ENCODE assay signal across 8 cellular contexts in the genomic region with DNA sequence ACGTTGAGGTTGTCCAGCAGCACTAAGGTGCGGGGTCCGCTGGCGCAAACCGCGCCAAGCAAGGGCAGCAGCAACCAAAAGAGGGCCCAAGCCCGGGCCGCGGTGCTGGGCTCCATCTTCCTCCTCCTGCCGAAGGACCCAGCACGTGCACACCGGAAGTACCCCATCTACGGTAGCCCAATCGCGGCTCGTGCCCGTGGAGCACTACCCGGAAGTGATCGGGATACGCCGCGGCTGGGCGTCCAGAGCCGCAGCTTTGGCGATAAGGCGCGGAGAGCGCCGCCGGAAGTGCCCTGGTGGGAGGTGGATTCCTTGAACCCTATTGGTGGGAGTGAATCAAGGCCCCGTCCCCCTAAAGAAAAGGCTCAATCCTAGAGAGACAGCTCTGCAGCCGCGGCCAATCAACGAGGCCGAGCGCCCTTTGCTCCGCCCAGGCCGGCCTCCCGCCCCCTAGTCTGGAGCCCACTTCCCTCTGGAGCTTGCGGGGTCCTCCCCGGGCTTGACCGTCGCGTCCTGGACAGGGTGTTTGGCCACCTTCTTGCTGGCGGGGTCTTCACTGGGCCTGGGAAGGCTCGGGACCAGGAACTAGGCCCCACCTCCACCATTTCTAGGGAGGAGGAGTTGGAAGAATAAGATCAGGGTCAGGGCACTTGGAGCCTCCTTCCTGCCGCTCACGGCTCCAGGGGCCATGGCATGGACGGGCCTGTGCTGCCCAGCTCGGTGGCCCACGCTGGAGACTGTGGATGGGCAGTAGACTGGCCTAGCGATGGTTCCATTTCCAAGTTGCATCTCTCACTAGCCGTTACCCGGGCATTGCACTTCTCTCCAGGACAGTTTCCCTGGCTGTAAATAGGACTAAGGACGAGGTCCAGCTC. TPM values are rescaled to one million over a fixed set of nuclear protein-coding genes. Genes with fewer than 3 reads are reported as not detected.
DNase-seq lines count a peak whose midpoint lies in the region; ATAC-seq and TF ChIP-seq lines count a peak whose summit lies in the region.

Gene DDOST (minus strand): TSS at position 135 of the 875 bp plus-strand sequence. CDS start 19 bp downstream, at position 116.

- TF ChIP-seq CTCF in omental fat pad (IDR thresholded peaks at IDR 0.05), result peak in 1 of 3 donors; percentile 5
- peak; percentile 32 for TF ChIP-seq CTCF in thoracic aorta (IDR thresholded peaks at IDR 0.05)

- DNase-seq in NCI-H1048 (lab: John Stamatoyannopoulos, UW) (peak; percentile 91), glomerular endothelial cell (ENCODE audit: extremely low read depth, low read depth, low spot score) (peak; percentile 83), omental fat pad (ENCODE audit: low spot score) (peak; percentile 69), thoracic aorta (ENCODE audit: low spot score) (peak; percentile 78)
- peak; percentile 94 to 97 for DNase-seq in activated naive CD4-positive, alpha-beta T cell treated with anti-CD3 and anti-CD28 coated beads, Interleukin-2, amount 50 U/mL, for 72 hours (ENCODE audit: low spot score in 2 of 2)

- peak; percentile 94 for ATAC-seq in HG02571 (IDR thresholded peaks at IDR 0.05; ENCODE audit: unreplicated experiment)
- peak; percentile 98 for ATAC-seq in SK-N-SH treated with all-trans-retinoic acid at 6 μM for 48 hours
- peak; percentile 96 to 97 for ATAC-seq in activated naive CD4-positive, alpha-beta T cell treated with anti-CD3 and anti-CD28 coated beads, Interleukin-2, amount 50 U/mL, for 72 hours
- ATAC-seq in omental fat pad (ENCODE audit: low FRiP score), result peak; percentile 98
- peak; percentile 93 for ATAC-seq in thoracic aorta (ENCODE audit: insufficient number of reproducible peaks, low FRiP score, low read depth)

- H3K4me1 ChIP-seq in thoracic aorta (ENCODE audit: control insufficient read depth in 1 of 2, low read depth in 2 of 2), result peaks cover 7 to 35% of the 10 kb centered on the region in 2 donors

- peaks cover 2% of the 10 kb centered on the region for H3K36me3 ChIP-seq in thoracic aorta

- no peaks in the 10 kb centered on the region for H3K27me3 ChIP-seq in thoracic aorta (replicated peaks; ENCODE audit: insufficient read depth)

- H3K36me3 Mint-ChIP-seq in activated naive CD4-positive, alpha-beta T cell treated with anti-CD3 and anti-CD28 coated beads, Interleukin-2, amount 50 U/mL, for 72 hours, result peaks cover 22 to 34% of the 10 kb centered on the region in 2 donors

- H3K9me3 Mint-ChIP-seq in activated naive CD4-positive, alpha-beta T cell treated with anti-CD3 and anti-CD28 coated beads, Interleukin-2, amount 50 U/mL, for 72 hours, result no peaks in the 10 kb centered on the region

- H3K4me3 ChIP-seq in GM08714 (ENCODE audit: low read length), result peak within 1 kb of the TSS; percentile 98
- peak within 1 kb of the TSS; percentile 73 for H3K4me3 ChIP-seq in thoracic aorta

- peak within 1 kb of the TSS; percentile 93 to 99 for H3K27ac Mint-ChIP-seq in activated naive CD4-positive, alpha-beta T cell treated with anti-CD3 and anti-CD28 coated beads, Interleukin-2, amount 50 U/mL, for 72 hours

- H3K9me3 ChIP-seq in thoracic aorta, result no peaks in the 10 kb centered on the region

- peak within 1 kb of the TSS; percentile 77 to 85 for H3K27ac ChIP-seq in thoracic aorta

TF ChIP-seq in SK-N-SH treated with all-trans-retinoic acid at 6 μM for 48 hours, 23 proteins besides CTCF, POLR2A, EP300 and RAD21:
- peak; percentile 22; the same call in 1 of the 2 replicates for TF ChIP-seq ZNF70 (CRISPR knock-in tag; IDR thresholded peaks at IDR 0.05)
- TF ChIP-seq ZNF8 (CRISPR knock-in tag; IDR thresholded peaks at IDR 0.05), result no peak
- TF ChIP-seq TCF4 (CRISPR knock-in tag; IDR thresholded peaks at IDR 0.05; ENCODE audit: borderline replicate concordance), result no peak
- no peak for TF ChIP-seq POU6F1 (CRISPR knock-in tag; IDR thresholded peaks at IDR 0.05; ENCODE audit: borderline replicate concordance, low read depth)
- 0 out of 2 replicates have a peak, but pooled peaks have one; percentile 40 for TF ChIP-seq CREB5 (CRISPR knock-in tag; IDR thresholded peaks at IDR 0.05; ENCODE audit: low read depth)
- TF ChIP-seq, protein P1, sequence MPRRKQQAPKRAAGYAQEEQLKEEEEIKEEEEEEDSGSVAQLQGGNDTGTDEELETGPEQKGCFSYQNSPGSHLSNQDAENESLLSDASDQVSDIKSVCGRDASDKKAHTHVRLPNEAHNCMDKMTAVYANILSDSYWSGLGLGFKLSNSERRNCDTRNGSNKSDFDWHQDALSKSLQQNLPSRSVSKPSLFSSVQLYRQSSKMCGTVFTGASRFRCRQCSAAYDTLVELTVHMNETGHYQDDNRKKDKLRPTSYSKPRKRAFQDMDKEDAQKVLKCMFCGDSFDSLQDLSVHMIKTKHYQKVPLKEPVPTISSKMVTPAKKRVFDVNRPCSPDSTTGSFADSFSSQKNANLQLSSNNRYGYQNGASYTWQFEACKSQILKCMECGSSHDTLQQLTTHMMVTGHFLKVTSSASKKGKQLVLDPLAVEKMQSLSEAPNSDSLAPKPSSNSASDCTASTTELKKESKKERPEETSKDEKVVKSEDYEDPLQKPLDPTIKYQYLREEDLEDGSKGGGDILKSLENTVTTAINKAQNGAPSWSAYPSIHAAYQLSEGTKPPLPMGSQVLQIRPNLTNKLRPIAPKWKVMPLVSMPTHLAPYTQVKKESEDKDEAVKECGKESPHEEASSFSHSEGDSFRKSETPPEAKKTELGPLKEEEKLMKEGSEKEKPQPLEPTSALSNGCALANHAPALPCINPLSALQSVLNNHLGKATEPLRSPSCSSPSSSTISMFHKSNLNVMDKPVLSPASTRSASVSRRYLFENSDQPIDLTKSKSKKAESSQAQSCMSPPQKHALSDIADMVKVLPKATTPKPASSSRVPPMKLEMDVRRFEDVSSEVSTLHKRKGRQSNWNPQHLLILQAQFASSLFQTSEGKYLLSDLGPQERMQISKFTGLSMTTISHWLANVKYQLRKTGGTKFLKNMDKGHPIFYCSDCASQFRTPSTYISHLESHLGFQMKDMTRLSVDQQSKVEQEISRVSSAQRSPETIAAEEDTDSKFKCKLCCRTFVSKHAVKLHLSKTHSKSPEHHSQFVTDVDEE (CRISPR knock-in tag; IDR thresholded peaks at IDR 0.05), result 0 out of 2 replicates have a peak, but pooled peaks have one; percentile 39
- TF ChIP-seq CSDC2 (CRISPR knock-in tag; IDR thresholded peaks at IDR 0.05), result 0 out of 2 replicates have a peak, but pooled peaks have one; percentile 60
- TF ChIP-seq, protein P2, sequence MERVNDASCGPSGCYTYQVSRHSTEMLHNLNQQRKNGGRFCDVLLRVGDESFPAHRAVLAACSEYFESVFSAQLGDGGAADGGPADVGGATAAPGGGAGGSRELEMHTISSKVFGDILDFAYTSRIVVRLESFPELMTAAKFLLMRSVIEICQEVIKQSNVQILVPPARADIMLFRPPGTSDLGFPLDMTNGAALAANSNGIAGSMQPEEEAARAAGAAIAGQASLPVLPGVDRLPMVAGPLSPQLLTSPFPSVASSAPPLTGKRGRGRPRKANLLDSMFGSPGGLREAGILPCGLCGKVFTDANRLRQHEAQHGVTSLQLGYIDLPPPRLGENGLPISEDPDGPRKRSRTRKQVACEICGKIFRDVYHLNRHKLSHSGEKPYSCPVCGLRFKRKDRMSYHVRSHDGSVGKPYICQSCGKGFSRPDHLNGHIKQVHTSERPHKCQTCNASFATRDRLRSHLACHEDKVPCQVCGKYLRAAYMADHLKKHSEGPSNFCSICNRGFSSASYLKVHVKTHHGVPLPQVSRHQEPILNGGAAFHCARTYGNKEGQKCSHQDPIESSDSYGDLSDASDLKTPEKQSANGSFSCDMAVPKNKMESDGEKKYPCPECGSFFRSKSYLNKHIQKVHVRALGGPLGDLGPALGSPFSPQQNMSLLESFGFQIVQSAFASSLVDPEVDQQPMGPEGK (CRISPR knock-in tag; IDR thresholded peaks at IDR 0.05; ENCODE audit: borderline replicate concordance), result no peak
- TF ChIP-seq CSRNP3 (CRISPR knock-in tag; IDR thresholded peaks at IDR 0.05), result peak; percentile 20; the same call in 1 of the 2 replicates

RNA-seq across cellular contexts. Expression of gene DDOST, which starts in this region (rescaled TPM):
- 100 to 1,000 TPM; 140 to 184 TPM for total RNA-seq in activated naive CD4-positive, alpha-beta T cell treated with anti-CD3 and anti-CD28 coated beads, Interleukin-2, amount 50 U/mL, for 72 hours
- total RNA-seq in glomerular endothelial cell (344 and 417 TPM in 2 replicates), omental fat pad (100 to 1,000 TPM; 119 to 155 (median 141) TPM), thoracic aorta (100 to 1,000 TPM; 138 to 160 TPM)

Comparison
In these comparisons a context has a peak if more than half of its experiments do, and no peak if none do; other contexts are left out.
1. Peak in every context shown above with its lines: DNase-seq, ATAC-seq, H3K4me3 ChIP-seq and H3K27ac ChIP-seq.